In the genomic region with DNA sequence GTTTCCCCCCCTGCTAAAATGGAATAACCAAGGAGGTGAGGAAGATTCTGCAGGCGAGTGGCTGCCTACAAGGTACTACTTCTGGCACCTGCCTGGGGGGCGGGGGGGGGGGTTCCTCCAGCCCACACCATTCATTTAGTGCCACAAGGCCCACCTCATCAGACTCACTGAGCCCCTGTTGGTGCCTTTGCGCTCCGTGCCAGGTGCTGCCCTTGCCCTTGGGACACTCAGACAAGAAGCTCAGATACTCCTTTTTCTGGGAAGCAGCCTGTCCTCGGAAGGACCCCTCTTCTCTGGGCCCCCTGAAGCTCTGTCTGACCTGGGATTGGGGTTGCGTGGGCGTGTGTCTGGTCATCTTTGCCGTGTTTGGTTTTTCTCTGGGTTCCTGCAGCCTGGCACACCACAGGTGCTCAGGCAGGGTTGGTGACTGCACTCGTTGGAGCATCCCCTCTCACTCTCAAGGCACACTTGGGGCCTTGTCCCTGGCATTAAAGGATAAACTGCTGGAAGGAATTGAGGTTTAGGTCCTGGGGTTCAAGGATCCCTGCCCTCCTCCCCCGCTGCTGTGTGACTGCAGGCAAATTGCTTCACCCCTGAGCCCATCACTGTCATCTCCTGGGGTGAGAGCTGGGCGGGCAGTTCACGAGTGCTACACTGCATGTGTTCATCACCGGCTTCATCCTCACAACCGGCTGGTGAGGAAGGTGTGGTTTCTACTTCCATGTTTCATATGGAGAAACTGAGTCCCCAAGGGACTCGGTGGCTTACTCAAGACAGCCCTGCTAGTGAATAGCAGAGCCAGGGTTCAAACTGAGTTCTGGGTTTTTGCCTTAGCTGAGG, we compare ENCODE assay signal across 31 cellular contexts. TPM values are rescaled to one million over a fixed set of nuclear protein-coding genes. Genes with fewer than 3 reads are reported as not detected.
DNase-seq lines count a peak whose midpoint lies in the region; ATAC-seq, FAIRE-seq and TF ChIP-seq lines count a peak whose summit lies in the region.
"Had no signal": no experiment of that assay in that cellular context is flagged by ENCODE, and none has a peak within 500 bp of the region (broad histone marks: within the 10 kb centered on the region; RNA-seq: fewer than 3 reads in every experiment).

No MANE protein-coding gene starts in this region.

- H2BK12ac ChIP-seq in H1 (ENCODE audit: low read depth, low read length) (no peak overlapping the region), neuronal stem cell (ENCODE audit: low read length) (peak overlapping the region; percentile 44)

- no peak overlapping the region for H2BK15ac ChIP-seq in H1 (ENCODE audit: low read length)
- peak overlapping the region; percentile 50 for H2BK15ac ChIP-seq in neuronal stem cell (ENCODE audit: low read length)

- no peak overlapping the region for H3K4me2 ChIP-seq in H1 (ENCODE audit: insufficient read depth in 1 of 2, low read depth in 2 of 2, low read length in 2 of 2)
- H3K4me2 ChIP-seq in neuronal stem cell (ENCODE audit: insufficient read depth, low read length, poor library complexity, severe bottlenecking), result no peak overlapping the region
- H3K4me2 ChIP-seq in Karpas-422 (ENCODE audit: low read depth, low read length, poor library complexity, severe bottlenecking), result no peak overlapping the region
- H3K4me2 ChIP-seq: PC-9 had no signal

- H3K9me2 ChIP-seq in Karpas-422 (replicated peaks; ENCODE audit: insufficient read depth, low read length), result no peaks in the 10 kb centered on the region

- no peak for TF ChIP-seq CTCF in H1 (IDR thresholded peaks at IDR 0.05; ENCODE audit: control extremely low read depth in 1 of 3, insufficient read depth in 1 of 3, low read depth in 1 of 3, low read length in 3 of 3)

- H3K23me2 ChIP-seq in H1 (ENCODE audit: low read depth, low read length), result no peaks in the 10 kb centered on the region

- no peak for TF ChIP-seq EP300 in H1 (IDR thresholded peaks at IDR 0.05; ENCODE audit: borderline replicate concordance in 1 of 2, low read depth in 2 of 2, low read length in 2 of 2)

- H2BK5ac ChIP-seq in H1 (ENCODE audit: low read depth, low read length) (no peak overlapping the region), neuronal stem cell (ENCODE audit: low read length) (no peak overlapping the region)

- H3K4me3 Mint-ChIP-seq in activated naive CD8-positive, alpha-beta T cell treated with anti-CD3 and anti-CD28 coated beads, Interleukin-2, amount 10 ng/mL, durations not matched to agents 7 days and 5 days, result no peak overlapping the region
- no peak overlapping the region for H3K4me3 Mint-ChIP-seq in activated naive CD8-positive, alpha-beta T cell treated with anti-CD3 and anti-CD28 coated beads, Interleukin-2, amount 50 U/mL, for 24 hours
- H3K4me3 Mint-ChIP-seq: activated naive CD8-positive, alpha-beta T cell; activated T-helper 17 cell treated with anti-CD3 and anti-CD28 coated beads, Interleukin-2, amount 50 U/mL, for 72 hours; CD8-positive, alpha-beta T cell; naive thymus-derived CD8-positive, alpha-beta T cell; stimulated activated naive B cell treated with anti-CD40 and anti-IgM and Interleukin-4, amounts not matched to agents 10 μg/mL and 1 μg/mL and 100 μg/mL, for 72 hours had no signal

- no peak overlapping the region for H3K23ac ChIP-seq in H1 (ENCODE audit: insufficient read length)
- H3K23ac ChIP-seq in neuronal stem cell (ENCODE audit: low read depth, low read length, poor library complexity), result no peak overlapping the region

- H3K4me1 Mint-ChIP-seq in activated naive CD8-positive, alpha-beta T cell treated with anti-CD3 and anti-CD28 coated beads, Interleukin-2, amount 10 ng/mL, durations not matched to agents 7 days and 5 days, result no peaks in the 10 kb centered on the region
- no peaks in the 10 kb centered on the region for H3K4me1 Mint-ChIP-seq in activated naive CD8-positive, alpha-beta T cell treated with anti-CD3 and anti-CD28 coated beads, Interleukin-2, amount 50 U/mL, for 24 hours

- H3K9me3 ChIP-seq in H1 (ENCODE audit: insufficient read depth in 2 of 2, low read depth in 1 of 2, low read length in 1 of 2) (no peaks in the 10 kb centered on the region), neuronal stem cell (replicated peaks in 1 of 2; ENCODE audit: control insufficient read depth in 2 of 2, insufficient read depth in 1 of 2, low read depth in 1 of 2, low read length in 2 of 2) (no peaks in the 10 kb centered on the region), Karpas-422 (ENCODE audit: low read length) (no peaks in the 10 kb centered on the region)
- H3K9me3 ChIP-seq: ascending aorta, thoracic aorta had no signal

- H3K79me1 ChIP-seq in H1 (ENCODE audit: low read depth, low read length) (no peaks in the 10 kb centered on the region), neuronal stem cell (ENCODE audit: low read depth, low read length) (peaks cover 10% of the 10 kb centered on the region)

- H2AFZ ChIP-seq in H1 (ENCODE audit: low read length), result no peak overlapping the region
- H2AFZ ChIP-seq in neuronal stem cell (ENCODE audit: low read length), result no peak overlapping the region
- H2AFZ ChIP-seq in Karpas-422 (ENCODE audit: low read length), result no peak overlapping the region
- H2AFZ ChIP-seq: PC-9 had no signal

- no peak overlapping the region for H4K5ac ChIP-seq in H1 (ENCODE audit: insufficient read length, low read depth, low read length)

- H4K8ac ChIP-seq in H1 (ENCODE audit: extremely low read depth, insufficient read depth, low read length) (peak overlapping the region; percentile 30; the same call in 1 of the 2 replicates), neuronal stem cell (ENCODE audit: low read depth, low read length) (no peak overlapping the region)

- no peak overlapping the region for H3K18ac ChIP-seq in H1 (ENCODE audit: extremely low read depth, low read length)
- peak overlapping the region; percentile 66 for H3K18ac ChIP-seq in neuronal stem cell (ENCODE audit: low read length)

- no peak overlapping the region for H3K27ac Mint-ChIP-seq in activated naive CD8-positive, alpha-beta T cell treated with anti-CD3 and anti-CD28 coated beads, Interleukin-2, amount 10 ng/mL, durations not matched to agents 7 days and 5 days
- H3K27ac Mint-ChIP-seq in activated naive CD8-positive, alpha-beta T cell treated with anti-CD3 and anti-CD28 coated beads, Interleukin-2, amount 50 U/mL, for 24 hours, result no peak overlapping the region
- H3K27ac Mint-ChIP-seq: activated naive CD8-positive, alpha-beta T cell; activated T-helper 17 cell treated with anti-CD3 and anti-CD28 coated beads, Interleukin-2, amount 50 U/mL, for 72 hours; CD8-positive, alpha-beta T cell; stimulated activated naive B cell treated with anti-CD40 and anti-IgM and Interleukin-4, amounts not matched to agents 10 μg/mL and 1 μg/mL and 100 μg/mL, for 72 hours had no signal

- H3K4me1 ChIP-seq in H1 (replicated peaks in 1 of 4; ENCODE audit: control insufficient read depth in 3 of 4, insufficient read depth in 4 of 4, low read length in 3 of 4), result peaks cover 2 to 6% (median 5%) of the 10 kb centered on the region in 4 experiments; a peak in 4 of 7 replicates
- H3K4me1 ChIP-seq in neuronal stem cell (ENCODE audit: control insufficient read depth in 2 of 2, insufficient read depth in 1 of 2, low read depth in 1 of 2, low read length in 2 of 2), result peaks cover 34 to 47% of the 10 kb centered on the region in 2 donors
- H3K4me1 ChIP-seq in Karpas-422 (ENCODE audit: low read length), result no peaks in the 10 kb centered on the region
- H3K4me1 ChIP-seq: ascending aorta had no signal

- FAIRE-seq in H1 (lab: Jason Lieb, UNC), result no peak
- FAIRE-seq: A204.1, GM18507, H54, islet of Langerhans, urothelium cell line had no signal

- peak; percentile 13 for DNase-seq in activated naive CD8-positive, alpha-beta T cell treated with anti-CD3 and anti-CD28 coated beads, Interleukin-2, amount 10 ng/mL, durations not matched to agents 7 days and 5 days
- no peak for DNase-seq in activated naive CD8-positive, alpha-beta T cell treated with anti-CD3 and anti-CD28 coated beads, Interleukin-2, amount 50 U/mL, for 24 hours
- DNase-seq in H1 (ENCODE audit: low read depth in 1 of 2, low spot score in 2 of 2) (no peak), neuronal stem cell (ENCODE audit: low spot score) (no peak), OCI-M2 (lab: John Stamatoyannopoulos, UW; ENCODE audit: unreplicated experiment) (no peak), Karpas-422 (no peak)
- DNase-seq: activated CD4-positive, alpha-beta T cell treated with anti-CD3 and anti-CD28 coated beads for 48 hours; effector memory CD4-positive, alpha-beta T cell; NCI-H1417 treated with DMSO at 0.1 percent for 48 hours; NCI-H2029 treated with DMSO at 0.1 percent for 48 hours; NCI-H526; NK-92 treated with Interleukin-12 subunit alpha and Interleukin-12 subunit beta, amount 100 ng/mL, for 24 hours; PC-9; SIG-M5; stimulated activated naive B cell treated with anti-CD40 and anti-IgM and Interleukin-4, amounts not matched to agents 10 μg/mL and 1 μg/mL and 100 μg/mL, for 72 hours had no signal

- no peaks in the 10 kb centered on the region for H3K36me3 Mint-ChIP-seq in activated naive CD8-positive, alpha-beta T cell treated with anti-CD3 and anti-CD28 coated beads, Interleukin-2, amount 10 ng/mL, durations not matched to agents 7 days and 5 days
- no peaks in the 10 kb centered on the region for H3K36me3 Mint-ChIP-seq in activated naive CD8-positive, alpha-beta T cell treated with anti-CD3 and anti-CD28 coated beads, Interleukin-2, amount 50 U/mL, for 24 hours (ENCODE audit: low read depth)
- H3K36me3 Mint-ChIP-seq: activated naive CD8-positive, alpha-beta T cell; CD8-positive, alpha-beta T cell; naive thymus-derived CD8-positive, alpha-beta T cell; stimulated activated naive B cell treated with anti-CD40 and anti-IgM and Interleukin-4, amounts not matched to agents 10 μg/mL and 1 μg/mL and 100 μg/mL, for 72 hours had no signal

- TF ChIP-seq POLR2A in H1 (IDR thresholded peaks at IDR 0.05; ENCODE audit: control extremely low read depth in 1 of 2, low read depth in 2 of 2, low read length in 2 of 2), result no peak

- H3K27me3 ChIP-seq in H1 (replicated peaks in 1 of 4; ENCODE audit: control insufficient read depth in 3 of 4, extremely low read depth in 1 of 4, insufficient read depth in 3 of 4, low read length in 3 of 4), result peaks cover 0 to 8% (median 6%) of the 10 kb centered on the region in 4 experiments; a peak in 4 of 7 replicates
- peaks cover 0 to 20% (median 0%) of the 10 kb centered on the region in 3 experiments for H3K27me3 ChIP-seq in neuronal stem cell (ENCODE audit: control insufficient read depth in 3 of 3, insufficient read depth in 3 of 3, low read depth in 1 of 3, low read length in 3 of 3)
- H3K27me3 ChIP-seq in Karpas-422 (ENCODE audit: low read length), result no peaks in the 10 kb centered on the region
- H3K27me3 ChIP-seq: ascending aorta had no signal

- H3K79me2 ChIP-seq in H1 (ENCODE audit: control insufficient read depth in 1 of 2, insufficient read depth in 2 of 2, low read length in 2 of 2) (no peaks in the 10 kb centered on the region), Karpas-422 (ENCODE audit: low read length) (no peaks in the 10 kb centered on the region)

- ATAC-seq in activated naive CD8-positive, alpha-beta T cell treated with anti-CD3 and anti-CD28 coated beads, Interleukin-2, amount 10 ng/mL, durations not matched to agents 7 days and 5 days (ENCODE audit: low read depth), result no peak
- no peak for ATAC-seq in activated naive CD8-positive, alpha-beta T cell treated with anti-CD3 and anti-CD28 coated beads, Interleukin-2, amount 50 U/mL, for 24 hours
- ATAC-seq in GM19452 (IDR thresholded peaks at IDR 0.05; ENCODE audit: unreplicated experiment), result no peak
- ATAC-seq: activated T-helper 17 cell treated with anti-CD3 and anti-CD28 coated beads, Interleukin-2, amount 50 U/mL, for 72 hours; CD8-positive, alpha-beta T cell; naive thymus-derived CD8-positive, alpha-beta T cell; stimulated activated naive B cell treated with anti-CD40 and anti-IgM and Interleukin-4, amounts not matched to agents 10 μg/mL and 1 μg/mL and 100 μg/mL, for 72 hours had no signal

- no peak for TF ChIP-seq RAD21 in H1 (IDR thresholded peaks at IDR 0.05 in 1 of 2, conservative IDR thresholded peaks at IDR 0.05 in 1 of 2; ENCODE audit: low read depth in 2 of 2, low read length in 2 of 2)

- CTCF ChIA-PET in H1 (lab: Charles Lee; ENCODE audit: partially characterized antibody), result interaction anchor here (1.1 to 2.6 kb wide), 7 partner anchors 9 to 40 kb away, joined by 3 to 12 read pairs (median 4); no protein-coding TSS in a partner anchor

- H2AK5ac ChIP-seq in H1 (ENCODE audit: low read depth, low read length), result no peak overlapping the region; the same call in 1 of the 2 replicates
- H2AK5ac ChIP-seq in neuronal stem cell (ENCODE audit: low read depth, low read length), result peak overlapping the region; percentile 21

- H3K4me3 ChIP-seq in H1 (ENCODE audit: extremely low read depth in 1 of 4, insufficient read depth in 2 of 4, low read depth in 3 of 4, low read length in 4 of 4) (no peak overlapping the region), neuronal stem cell (ENCODE audit: low read length in 2 of 2) (no peak overlapping the region), Karpas-422 (ENCODE audit: low read length) (no peak overlapping the region)
- H3K4me3 ChIP-seq: ascending aorta, coronary artery, lung, PC-9, thoracic aorta had no signal

- H3K27ac ChIP-seq in H1 (ENCODE audit: low read depth, low read length) (no peak overlapping the region), neuronal stem cell (replicated peaks; ENCODE audit: low read length) (no peak overlapping the region), temporal lobe (ENCODE audit: low read depth, low read length) (peak overlapping the region; percentile 46), Karpas-422 (ENCODE audit: low read length) (no peak overlapping the region)
- H3K27ac ChIP-seq: ascending aorta, coronary artery, PC-9, thoracic aorta, WERI-Rb-1 had no signal

- H4K91ac ChIP-seq in H1 (replicated peaks; ENCODE audit: insufficient read length, low read length) (no peak overlapping the region), neuronal stem cell (ENCODE audit: low read depth, low read length, poor library complexity) (no peak overlapping the region)

- H3K56ac ChIP-seq in H1 (replicated peaks; ENCODE audit: insufficient read length, low read depth, low read length), result no peak overlapping the region

- H3K36me3 ChIP-seq in H1 (ENCODE audit: control insufficient read depth in 2 of 4, insufficient read depth in 4 of 4, low read length in 3 of 4) (no peaks in the 10 kb centered on the region), neuronal stem cell (replicated peaks in 1 of 2; ENCODE audit: control insufficient read depth in 2 of 2, insufficient read depth in 2 of 2, low read length in 2 of 2) (no peaks in the 10 kb centered on the region), Karpas-422 (ENCODE audit: insufficient read depth, low read length) (no peaks in the 10 kb centered on the region)
- H3K36me3 ChIP-seq: ascending aorta, thoracic aorta had no signal

- H3K27me3 Mint-ChIP-seq in activated naive CD8-positive, alpha-beta T cell treated with anti-CD3 and anti-CD28 coated beads, Interleukin-2, amount 10 ng/mL, durations not matched to agents 7 days and 5 days, result peaks cover 20% of the 10 kb centered on the region
- peaks cover 20% of the 10 kb centered on the region for H3K27me3 Mint-ChIP-seq in activated naive CD8-positive, alpha-beta T cell treated with anti-CD3 and anti-CD28 coated beads, Interleukin-2, amount 50 U/mL, for 24 hours

- H4K20me1 ChIP-seq in H1 (replicated peaks in 1 of 2; ENCODE audit: control insufficient read depth in 1 of 2, insufficient read depth in 2 of 2, low read length in 2 of 2) (peaks cover 0 to 6% of the 10 kb centered on the region in 2 experiments), Karpas-422 (ENCODE audit: insufficient read depth, low read depth, low read length) (peaks cover 8% of the 10 kb centered on the region; the same call in 1 of the 2 replicates)

- H3K9ac ChIP-seq in H1 (replicated peaks in 1 of 4; ENCODE audit: extremely low read depth in 1 of 4, low read depth in 3 of 4, low read length in 3 of 4) (no peak overlapping the region), neuronal stem cell (ENCODE audit: low read depth, low read length, poor library complexity) (peak overlapping the region; percentile 17), Karpas-422 (ENCODE audit: low read length) (no peak overlapping the region)

- 88% methylated on average over 14 of the region's 15 CpGs; no CpG with 5 or more reads in 1 of the 2 experiments for WGBS in H1 (ENCODE audit: extremely low coverage in 1 of 2, insufficient coverage in 1 of 2, insufficient read length in 1 of 2, insufficient replicate concordance in 2 of 2, low coverage in 1 of 2, low lambda C conversion rate in 2 of 2, missing lambda C conversion rate in 1 of 2), 2 experiments
- WGBS in neuronal stem cell (ENCODE audit: extremely low coverage in 2 of 2, insufficient read length in 2 of 2, insufficient replicate concordance in 1 of 2), 2 donors, result no CpG with 5 or more reads among the region's 15 CpGs

- H3K14ac ChIP-seq in H1 (ENCODE audit: insufficient read length), result no peak overlapping the region
- H3K14ac ChIP-seq in neuronal stem cell (ENCODE audit: low read length), result peak overlapping the region; percentile 72

- H3K4ac ChIP-seq in H1 (replicated peaks; ENCODE audit: insufficient read length, low read depth, low read length), result no peak overlapping the region
- no peak overlapping the region for H3K4ac ChIP-seq in neuronal stem cell (ENCODE audit: low read length)

- POLR2A ChIA-PET in activated naive CD8-positive, alpha-beta T cell treated with anti-CD3 and anti-CD28 coated beads, Interleukin-2, amount 10 ng/mL, durations not matched to agents 7 days and 5 days (lab: Charles Lee), result no interaction called here
- POLR2A ChIA-PET in H1 (lab: Charles Lee; ENCODE audit: partially characterized antibody), result no interaction called here

- H3K9me3 Mint-ChIP-seq in activated naive CD8-positive, alpha-beta T cell treated with anti-CD3 and anti-CD28 coated beads, Interleukin-2, amount 10 ng/mL, durations not matched to agents 7 days and 5 days, result no peaks in the 10 kb centered on the region
- no peaks in the 10 kb centered on the region for H3K9me3 Mint-ChIP-seq in activated naive CD8-positive, alpha-beta T cell treated with anti-CD3 and anti-CD28 coated beads, Interleukin-2, amount 50 U/mL, for 24 hours
- H3K9me3 Mint-ChIP-seq: activated T-helper 17 cell treated with anti-CD3 and anti-CD28 coated beads, Interleukin-2, amount 50 U/mL, for 72 hours; CD8-positive, alpha-beta T cell; naive thymus-derived CD8-positive, alpha-beta T cell; stimulated activated naive B cell treated with anti-CD40 and anti-IgM and Interleukin-4, amounts not matched to agents 10 μg/mL and 1 μg/mL and 100 μg/mL, for 72 hours had no signal

- H2BK120ac ChIP-seq in H1 (replicated peaks; ENCODE audit: low read depth, low read length) (no peak overlapping the region), neuronal stem cell (ENCODE audit: low read depth, low read length) (peak overlapping the region; percentile 29)

- H2BK20ac ChIP-seq in H1 (ENCODE audit: low read length), result no peak overlapping the region

RNA-seq across cellular contexts. Expression of gene FAM222A, which starts 16.9 kb away (rescaled TPM):
- total RNA-seq in activated naive CD8-positive, alpha-beta T cell treated with anti-CD3 and anti-CD28 coated beads, Interleukin-2, amount 10 ng/mL, durations not matched to agents 7 days and 5 days, result 1 to 10 TPM in 1 of 2 experiments, under 1 TPM in 1; 0.96 to 1.1 TPM
- total RNA-seq in H1 (2021; fragmentation: NEBNext Ultra II Directional; extraction: Animal tissue kit (Norgen Biotek cat#: 25700)), result 1.1 and 1.5 TPM in 2 replicates
- polyA plus RNA-seq in H1 (2011; rRNA removed), result 0.94 and 1.6 TPM in 2 replicates
- 0.85 TPM for polyA plus RNA-seq in H1 (2011; cell fraction: cytosol; rRNA removed)
- 0.93 TPM for polyA plus RNA-seq in H1 (2011; cell fraction: nucleus; rRNA removed)
- polyA plus RNA-seq in H1 (2012, experiment 1 of 2), result 0.81 to 1.1 TPM (median 0.88 TPM) in 4 replicates
- 0.91 TPM for polyA plus RNA-seq in H1 (2012, experiment 2 of 2)
- 1.1 TPM for polyA plus RNA-seq in H1 (2013, experiment 1 of 2)
- 1.1 TPM for polyA plus RNA-seq in H1 (2013, experiment 2 of 2)
- 0.61 and 0.95 TPM in 2 replicates for polyA minus RNA-seq in H1 (2011; rRNA and poly(A)+ RNA removed)
- 1.9 TPM for polyA minus RNA-seq in H1 (2011; cell fraction: cytosol; rRNA and poly(A)+ RNA removed)
- polyA minus RNA-seq in H1 (2011; cell fraction: nucleus; rRNA and poly(A)+ RNA removed), result 2.7 TPM
- polyA plus RNA-seq in neuronal stem cell (2013, experiment 1 of 2), result 14.4 TPM
- 14.3 TPM for polyA plus RNA-seq in neuronal stem cell (2013, experiment 2 of 2)
- total RNA-seq in temporal lobe, result 3.2 TPM
- 0.11 and 0.94 TPM in 2 replicates for total RNA-seq in Karpas-422 (2014; rRNA removed; shearing (Covaris generic); ENCODE audit: low replicate concordance)
